In genomic region chr13:40141859-40142555, GRCh38 we compare ENCODE assay signal across 31 cellular contexts.
"Had no signal": no experiment of that assay in that cellular context is flagged by ENCODE, and none has a peak within 500 bp of the region (broad histone marks: within the 10 kb centered on the region; RNA-seq: fewer than 3 reads in every experiment).

No MANE protein-coding gene starts in this region.

- H3K9me3 Mint-ChIP-seq: effector memory CD8-positive, alpha-beta T cell; memory B cell; stimulated activated effector memory CD8-positive, alpha-beta T cell treated with anti-CD3 and anti-CD28 coated beads, Interleukin-12 subunit alpha, Interleukin-12 subunit beta, amount 100 ng/mL, for 72 hours; stimulated activated naive CD8-positive, alpha-beta T cell treated with anti-CD3 and anti-CD28 coated beads, Interleukin-15, Interleukin-2, amounts not matched to agents 100 ng/mL and 50 ng/mL, for 24 hours had no signal

- H3K9ac ChIP-seq: parathyroid adenoma had no signal

- H3K79me2 ChIP-seq: hepatocyte, parathyroid adenoma had no signal

- H3K27ac Mint-ChIP-seq: activated naive CD8-positive, alpha-beta T cell; brain; effector memory CD8-positive, alpha-beta T cell; memory B cell; stimulated activated effector memory CD8-positive, alpha-beta T cell treated with anti-CD3 and anti-CD28 coated beads, Interleukin-12 subunit alpha, Interleukin-12 subunit beta, amount 100 ng/mL, for 72 hours; stimulated activated naive CD8-positive, alpha-beta T cell treated with anti-CD3 and anti-CD28 coated beads, Interleukin-15, Interleukin-2, amounts not matched to agents 100 ng/mL and 50 ng/mL, for 24 hours had no signal

- H3K27me3 ChIP-seq: adrenal gland, ascending aorta, dorsolateral prefrontal cortex, gastrocnemius medialis, hepatocyte, sigmoid colon, upper lobe of right lung had no signal

- DNase-seq: activated CD4-positive, alpha-beta T cell treated with anti-CD3 and anti-CD28 coated beads for 4 hours; activated CD4-positive, alpha-beta T cell treated with anti-CD3 and anti-CD28 coated beads, Interleukin-2, amount 50 U/mL, for 48 hours; activated CD4-positive, CD25-positive, alpha-beta regulatory T cell; activated CD8-positive, alpha-beta memory T cell treated with anti-CD3 and anti-CD28 coated beads for 24 hours; activated effector memory CD4-positive, alpha-beta T cell treated with Interleukin-2 at 50 U/mL for 16 hours; activated naive CD4-positive, alpha-beta T cell treated with Interleukin-2 at 50 U/mL for 16 hours; dorsolateral prefrontal cortex; effector memory CD8-positive, alpha-beta T cell; erythroblast; gastrocnemius medialis; islet precursor cell; left colon; midbrain; naive thymus-derived CD4-positive, alpha-beta T cell; occipital lobe; psoas muscle; sigmoid colon; small intestine; stimulated activated CD4-positive, alpha-beta T cell treated with anti-CD3 and anti-CD28 coated beads, Interleukin-4, amount 100 ng/mL, for 24 hours; upper lobe of right lung had no signal

- H3K27ac ChIP-seq: adrenal gland, ascending aorta, coronary artery, dorsolateral prefrontal cortex, gastrocnemius medialis, hepatocyte, parathyroid adenoma, psoas muscle, sigmoid colon, thoracic aorta, upper lobe of right lung had no signal

- H3K4me3 Mint-ChIP-seq: activated naive CD8-positive, alpha-beta T cell; brain; effector memory CD8-positive, alpha-beta T cell; memory B cell; naive thymus-derived CD4-positive, alpha-beta T cell; stimulated activated effector memory CD8-positive, alpha-beta T cell treated with anti-CD3 and anti-CD28 coated beads, Interleukin-12 subunit alpha, Interleukin-12 subunit beta, amount 100 ng/mL, for 72 hours; stimulated activated naive CD8-positive, alpha-beta T cell treated with anti-CD3 and anti-CD28 coated beads, Interleukin-15, Interleukin-2, amounts not matched to agents 100 ng/mL and 50 ng/mL, for 24 hours had no signal

- H3K27me3 Mint-ChIP-seq: activated naive CD8-positive, alpha-beta T cell; effector memory CD8-positive, alpha-beta T cell; stimulated activated naive CD8-positive, alpha-beta T cell treated with anti-CD3 and anti-CD28 coated beads, Interleukin-15, Interleukin-2, amounts not matched to agents 100 ng/mL and 50 ng/mL, for 24 hours had no signal

- H2AFZ ChIP-seq: hepatocyte, parathyroid adenoma had no signal

- FAIRE-seq: small intestine had no signal

- H3K4me1 ChIP-seq: adrenal gland, ascending aorta, parathyroid adenoma, psoas muscle, sigmoid colon, upper lobe of right lung had no signal

- H3K4me3 ChIP-seq: adrenal gland, ascending aorta, coronary artery, dorsolateral prefrontal cortex, gastrocnemius medialis, hepatocyte, psoas muscle, sigmoid colon, thoracic aorta, upper lobe of right lung had no signal

- H3K9me3 ChIP-seq: adrenal gland, ascending aorta, gastrocnemius medialis, psoas muscle, sigmoid colon, thoracic aorta, upper lobe of right lung had no signal

- H3K36me3 Mint-ChIP-seq: activated naive CD8-positive, alpha-beta T cell; brain; memory B cell had no signal

- H3K4me2 ChIP-seq: hepatocyte had no signal

- H3K36me3 ChIP-seq: adrenal gland, ascending aorta, gastrocnemius medialis, sigmoid colon, thoracic aorta, upper lobe of right lung had no signal
